ENCODE assay signal across 21 cellular contexts in genomic region chr5:157802747-157803146, GRCh38.
"Had no signal": no experiment of that assay in that cellular context is flagged by ENCODE, and none has a peak within 500 bp of the region (broad histone marks: within the 10 kb centered on the region; RNA-seq: fewer than 3 reads in every experiment).

No MANE protein-coding gene starts in this region.

- H3K9ac ChIP-seq: KMS-11 had no signal

- H3K4me3 ChIP-seq: K562, SJCRH30 had no signal

- ATAC-seq: K562, Panc1, Right ventricle myocardium inferior, SK-N-SH treated with all-trans-retinoic acid at 6 μM for 48 hours had no signal

- H3K9me3 ChIP-seq: SJCRH30 had no signal

- H3K4me2 ChIP-seq: KMS-11 had no signal

- H3K27me3 ChIP-seq: SJCRH30 had no signal

- DNase-seq: Kasumi-1, MM.1S, NCI-H1092 treated with DMSO at 0.1 percent for 48 hours, NCI-H1436, NCI-H187, NCI-H2029, NCI-H2081 treated with DMSO at 0.1 percent for 48 hours, NCI-H2171, NCI-H226, NCI-H446, NCI-H510A, NCI-H524 treated with DMSO at 0.1 percent for 48 hours, NCI-H69, NCI-H774, SHP77 treated with DMSO at 0.1 percent for 48 hours, SJCRH30 had no signal

- H3K27ac ChIP-seq: KMS-11, SJCRH30 had no signal

- H3K4me1 ChIP-seq: SJCRH30 had no signal
